In genomic region chr2:117815946-117816345, GRCh38 we compare ENCODE assay signal across 1 cellular context.
TF ChIP-seq lines count a peak whose summit lies in the region.

No MANE protein-coding gene starts in this region.

TF ChIP-seq in K562, 482 proteins besides CTCF, POLR2A, EP300 and RAD21 (continued from another document):
- TF ChIP-seq CTCFL (IDR thresholded peaks at IDR 0.05; ENCODE audit: borderline replicate concordance, insufficient read depth, low read depth, low read length, poor library complexity, severe bottlenecking) (no peak), ZNF561 (CRISPR knock-in tag; conservative IDR thresholded peaks at IDR 0.05) (no peak)
